Comparison of ENCODE assay signal across 8 cellular contexts in the genomic region with DNA sequence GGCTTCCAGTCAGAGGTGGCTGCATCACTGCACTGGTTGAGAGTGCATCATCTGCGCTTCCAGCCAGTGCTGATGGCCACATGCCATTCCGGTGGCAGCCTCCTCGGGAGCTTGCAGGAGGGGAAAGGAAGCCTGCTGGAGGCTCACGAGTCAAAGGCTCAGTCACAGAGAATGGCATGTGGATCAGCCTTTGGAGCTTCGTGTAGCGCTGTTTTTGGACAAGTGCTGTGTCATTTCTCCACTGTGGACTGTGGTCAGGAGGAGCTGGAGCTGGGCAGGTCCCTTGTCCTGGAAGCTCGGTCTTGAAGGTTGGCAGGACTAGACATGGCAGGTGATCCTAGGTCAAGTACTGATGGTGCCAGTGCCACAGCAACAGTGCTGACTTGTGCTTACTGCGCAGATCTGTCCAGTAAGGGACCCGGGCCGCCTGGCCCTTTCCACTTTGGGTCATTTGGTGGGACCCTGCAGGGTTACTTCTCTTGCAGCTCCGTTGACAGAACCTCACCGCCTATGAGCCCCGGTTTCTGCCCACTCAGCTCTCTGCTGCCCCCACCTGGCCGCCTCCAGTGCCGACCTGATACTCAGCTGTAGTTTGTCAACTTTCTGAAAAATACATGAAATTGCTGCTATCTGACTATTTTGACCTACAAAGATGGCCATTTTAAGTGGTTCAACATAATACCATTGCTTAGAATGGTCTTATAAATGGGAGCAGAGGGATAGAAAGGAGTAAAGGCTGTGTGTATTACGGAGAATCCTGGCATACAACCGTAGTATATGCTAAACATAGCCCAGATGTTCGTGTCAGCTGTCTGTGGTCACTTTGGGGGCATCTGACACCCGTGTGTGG. TPM values are rescaled to one million over a fixed set of nuclear protein-coding genes. Genes with fewer than 3 reads are reported as not detected.
A peak's percentile ranks its signal among the peaks of the same experiment; 100 is the strongest.
DNase-seq lines count a peak whose midpoint lies in the region; ATAC-seq and TF ChIP-seq lines count a peak whose summit lies in the region.

No MANE protein-coding gene starts in this region.

- no peaks in the 10 kb centered on the region for H3K9me3 Mint-ChIP-seq in activated T-helper 17 cell treated with anti-CD3 and anti-CD28 coated beads, Interleukin-2, amount 50 U/mL, for 72 hours
- H3K9me3 Mint-ChIP-seq in stimulated activated naive CD8-positive, alpha-beta T cell treated with anti-CD3 and anti-CD28 coated beads, Interleukin-15, amount 100 ng/mL, for 72 hours: no peaks in the 10 kb centered on the region

- no peak overlapping the region for H3K4me3 ChIP-seq in neutrophil (ENCODE audit: low read depth in 1 of 2, low read length in 1 of 2)

- H3K27ac ChIP-seq in neutrophil: no peak overlapping the region

- peak; percentile 90 for TF ChIP-seq CTCF in neutrophil (IDR thresholded peaks at IDR 0.05)

- peaks cover 6% of the 10 kb centered on the region for H3K27me3 Mint-ChIP-seq in activated T-helper 17 cell treated with anti-CD3 and anti-CD28 coated beads, Interleukin-2, amount 50 U/mL, for 72 hours
- H3K27me3 Mint-ChIP-seq in stimulated activated naive CD8-positive, alpha-beta T cell treated with anti-CD3 and anti-CD28 coated beads, Interleukin-15, amount 100 ng/mL, for 72 hours: no peaks in the 10 kb centered on the region

- no peak overlapping the region for H3K4me3 Mint-ChIP-seq in activated T-helper 17 cell treated with anti-CD3 and anti-CD28 coated beads, Interleukin-2, amount 50 U/mL, for 72 hours
- no peak overlapping the region for H3K4me3 Mint-ChIP-seq in stimulated activated naive CD8-positive, alpha-beta T cell treated with anti-CD3 and anti-CD28 coated beads, Interleukin-15, amount 100 ng/mL, for 72 hours

- no peak overlapping the region for H3K27ac Mint-ChIP-seq in activated T-helper 17 cell treated with anti-CD3 and anti-CD28 coated beads, Interleukin-2, amount 50 U/mL, for 72 hours
- no peak overlapping the region for H3K27ac Mint-ChIP-seq in stimulated activated naive CD8-positive, alpha-beta T cell treated with anti-CD3 and anti-CD28 coated beads, Interleukin-15, amount 100 ng/mL, for 72 hours

- no peaks in the 10 kb centered on the region for H3K9me3 ChIP-seq in neutrophil

- peak; percentile 66 for ATAC-seq in HG03439 (IDR thresholded peaks at IDR 0.05; ENCODE audit: unreplicated experiment)
- ATAC-seq in activated T-helper 17 cell treated with anti-CD3 and anti-CD28 coated beads, Interleukin-2, amount 50 U/mL, for 72 hours (replicated peaks): peak; percentile 82
- ATAC-seq in stimulated activated naive CD8-positive, alpha-beta T cell treated with anti-CD3 and anti-CD28 coated beads, Interleukin-15, amount 100 ng/mL, for 72 hours: peak; percentile 83
- no peak for ATAC-seq in HG03097 (IDR thresholded peaks at IDR 0.05; ENCODE audit: low FRiP score, unreplicated experiment)

- no peaks in the 10 kb centered on the region for H3K27me3 ChIP-seq in neutrophil

- H3K4me1 Mint-ChIP-seq in activated T-helper 17 cell treated with anti-CD3 and anti-CD28 coated beads, Interleukin-2, amount 50 U/mL, for 72 hours: no peaks in the 10 kb centered on the region
- H3K4me1 Mint-ChIP-seq in stimulated activated naive CD8-positive, alpha-beta T cell treated with anti-CD3 and anti-CD28 coated beads, Interleukin-15, amount 100 ng/mL, for 72 hours: no peaks in the 10 kb centered on the region

- H3K36me3 ChIP-seq in neutrophil: no peaks in the 10 kb centered on the region

- DNase-seq in DMS53 (lab: John Stamatoyannopoulos, UW) (peak; percentile 67), RPMI7951 (ENCODE audit: low read depth) (peak; percentile 51), fibroblast of the conjunctiva (ENCODE audit: low read depth) (peak; percentile 36)
- peak; percentile 70 to 71 for DNase-seq in stimulated activated naive CD8-positive, alpha-beta T cell treated with anti-CD3 and anti-CD28 coated beads, Interleukin-15, amount 100 ng/mL, for 72 hours

- peaks cover 0 to 9% of the 10 kb centered on the region in 2 experiments for H3K4me1 ChIP-seq in neutrophil (ENCODE audit: control insufficient read depth in 1 of 2, insufficient read depth in 1 of 2, low read depth in 1 of 2, low read length in 1 of 2)

- no peaks in the 10 kb centered on the region for H3K36me3 Mint-ChIP-seq in activated T-helper 17 cell treated with anti-CD3 and anti-CD28 coated beads, Interleukin-2, amount 50 U/mL, for 72 hours (ENCODE audit: low read depth)

RNA-seq across cellular contexts. Expression of a gene that starts 27.6 kb away (rescaled TPM):
- total RNA-seq in RPMI7951 (2014; rRNA removed; shearing (Covaris generic)): not detected in 2 replicates
- not detected for total RNA-seq in activated T-helper 17 cell treated with anti-CD3 and anti-CD28 coated beads, Interleukin-2, amount 50 U/mL, for 72 hours
